In genomic region chr20:48812600-48813445, GRCh38 we compare ENCODE assay signal across 26 cellular contexts. TPM values are rescaled to one million over a fixed set of nuclear protein-coding genes. Genes with fewer than 3 reads are reported as not detected.
DNase-seq lines count a peak whose midpoint lies in the region; ATAC-seq and TF ChIP-seq lines count a peak whose summit lies in the region.
"Had no signal": no experiment of that assay in that cellular context is flagged by ENCODE, and none has a peak within 500 bp of the region (broad histone marks: within the 10 kb centered on the region; RNA-seq: fewer than 3 reads in every experiment).

No MANE protein-coding gene starts in this region.

- no peaks in the 10 kb centered on the region for H3K9me3 ChIP-seq in right atrium auricular region
- H3K9me3 ChIP-seq: BE2C, thyroid gland, vagina had no signal

- no peak for TF ChIP-seq CTCF in right atrium auricular region (IDR thresholded peaks at IDR 0.05)

- no peak overlapping the region for H3K27ac ChIP-seq in right atrium auricular region
- H3K27ac ChIP-seq in cingulate gyrus (ENCODE audit: low read depth, low read length): peak overlapping the region; percentile 72
- peak overlapping the region; percentile 76 for H3K27ac ChIP-seq in temporal lobe (ENCODE audit: low read depth, low read length)
- H3K27ac ChIP-seq: A549, thyroid gland, vagina had no signal

- ATAC-seq in left cardiac atrium: peak; percentile 13 to 29
- ATAC-seq in HG02623 (IDR thresholded peaks at IDR 0.05; ENCODE audit: unreplicated experiment): no peak
- no peak for ATAC-seq in HG03439 (IDR thresholded peaks at IDR 0.05; ENCODE audit: unreplicated experiment)
- ATAC-seq: A549; activated T-cell treated with anti-CD3 and anti-CD28 coated beads, Interleukin-2, amount 50 U/mL, for 4 hours; T-cell had no signal

- DNase-seq in left cardiac atrium (no peak), right atrium auricular region (ENCODE audit: low spot score) (no peak), lung microvascular endothelial cell (ENCODE audit: low read depth in 2 of 2) (peak; percentile 56 to 67), DMS114 treated with DMSO at 0.1 percent for 48 hours (lab: John Stamatoyannopoulos, UW; ENCODE audit: unreplicated experiment) (no peak)
- DNase-seq: activated CD4-positive, CD25-positive, alpha-beta regulatory T cell; activated gamma-delta T cell; activated naive CD8-positive, alpha-beta T cell treated with anti-CD3 and anti-CD28 coated beads for 36 hours; activated T-cell treated with anti-CD3 and anti-CD28 coated beads, Interleukin-2, amount 50 U/mL, for 4 hours; BE2C; effector CD8-positive, alpha-beta T cell; KG1; naive thymus-derived CD8-positive, alpha-beta T cell; NCI-H1105; NCI-H187; NCI-H446 treated with DMSO at 0.1 percent for 48 hours; NCI-H82; occipital lobe; thyroid gland had no signal

- intact Hi-C loops in left cardiac atrium (cut with DNase I): loop anchor here in 1 of 2 donors (10.0 kb wide), 1 partner anchor 128 kb away; no protein-coding TSS in a partner anchor

- H3K4me1 ChIP-seq in right atrium auricular region: peaks cover 0 to 26% of the 10 kb centered on the region in 2 donors
- H3K4me1 ChIP-seq: A549, BE2C, thyroid gland, vagina had no signal

- H3K27me3 ChIP-seq in right atrium auricular region: no peaks in the 10 kb centered on the region
- H3K27me3 ChIP-seq: BE2C, thyroid gland, vagina had no signal

- H3K4me3 ChIP-seq in right atrium auricular region: no peak overlapping the region
- H3K4me3 ChIP-seq: A549, thyroid gland, vagina had no signal

- no peaks in the 10 kb centered on the region for H3K36me3 ChIP-seq in right atrium auricular region
- H3K36me3 ChIP-seq: BE2C, thyroid gland, vagina had no signal

RNA-seq across cellular contexts. Expression of gene PREX1, which starts 15.0 kb away (rescaled TPM):
- total RNA-seq in left cardiac atrium: 10 to 100 TPM; 16.0 to 17.4 TPM
- total RNA-seq in right atrium auricular region: 10 to 100 TPM; 11.5 to 21.7 TPM
- 33.1 and 42.9 TPM in 2 replicates for total RNA-seq in lung microvascular endothelial cell
- total RNA-seq in temporal lobe: 16.0 TPM
- total RNA-seq: MCF 10A had no signal

Comparison
In these comparisons a context has a peak if more than half of its experiments do, and no peak if none do; other contexts are left out.
1. ATAC-seq: peak in left cardiac atrium (2 of 2); none in HG02623 (single experiment) and HG03439 (single experiment).
2. DNase-seq: peak in lung microvascular endothelial cell (2 of 2); none in left cardiac atrium (single experiment), right atrium auricular region (single experiment) and DMS114 treated with DMSO at 0.1 percent for 48 hours (single experiment).
3. H3K27ac ChIP-seq: peak in cingulate gyrus (single experiment) and temporal lobe (single experiment); none in right atrium auricular region (0 of 2).